Comparison of ENCODE assay signal across 1 cellular context in genomic region chr2:226618875-226619605, GRCh38.
A peak's percentile ranks its signal among the peaks of the same experiment; 100 is the strongest.
TF ChIP-seq lines count a peak whose summit lies in the region.

No MANE protein-coding gene starts in this region.

TF ChIP-seq in HepG2, 621 proteins besides CTCF, POLR2A, EP300 and RAD21 (continued from another document and continues in another):
- peak; percentile 79; the same call in 1 of the 2 replicates for TF ChIP-seq ZNF761 (CRISPR knock-in tag; conservative IDR thresholded peaks at IDR 0.05)
- no peak for TF ChIP-seq ZNF552 (CRISPR knock-in tag; IDR thresholded peaks at IDR 0.05; ENCODE audit: borderline replicate concordance)
- TF ChIP-seq, protein P1, sequence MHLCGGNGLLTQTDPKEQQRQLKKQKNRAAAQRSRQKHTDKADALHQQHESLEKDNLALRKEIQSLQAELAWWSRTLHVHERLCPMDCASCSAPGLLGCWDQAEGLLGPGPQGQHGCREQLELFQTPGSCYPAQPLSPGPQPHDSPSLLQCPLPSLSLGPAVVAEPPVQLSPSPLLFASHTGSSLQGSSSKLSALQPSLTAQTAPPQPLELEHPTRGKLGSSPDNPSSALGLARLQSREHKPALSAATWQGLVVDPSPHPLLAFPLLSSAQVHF (CRISPR knock-in tag; IDR thresholded peaks at IDR 0.05) = no peak
- TF ChIP-seq ZSCAN21 (CRISPR knock-in tag; IDR thresholded peaks at IDR 0.05; ENCODE audit: borderline replicate concordance) = no peak
- TF ChIP-seq ZMYM2 (CRISPR knock-in tag; IDR thresholded peaks at IDR 0.05) = peak; percentile 99
- TF ChIP-seq, protein P2, sequence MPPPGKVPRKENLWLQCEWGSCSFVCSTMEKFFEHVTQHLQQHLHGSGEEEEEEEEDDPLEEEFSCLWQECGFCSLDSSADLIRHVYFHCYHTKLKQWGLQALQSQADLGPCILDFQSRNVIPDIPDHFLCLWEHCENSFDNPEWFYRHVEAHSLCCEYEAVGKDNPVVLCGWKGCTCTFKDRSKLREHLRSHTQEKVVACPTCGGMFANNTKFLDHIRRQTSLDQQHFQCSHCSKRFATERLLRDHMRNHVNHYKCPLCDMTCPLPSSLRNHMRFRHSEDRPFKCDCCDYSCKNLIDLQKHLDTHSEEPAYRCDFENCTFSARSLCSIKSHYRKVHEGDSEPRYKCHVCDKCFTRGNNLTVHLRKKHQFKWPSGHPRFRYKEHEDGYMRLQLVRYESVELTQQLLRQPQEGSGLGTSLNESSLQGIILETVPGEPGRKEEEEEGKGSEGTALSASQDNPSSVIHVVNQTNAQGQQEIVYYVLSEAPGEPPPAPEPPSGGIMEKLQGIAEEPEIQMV (CRISPR knock-in tag; IDR thresholded peaks at IDR 0.05; ENCODE audit: low read depth) = no peak
- no peak for TF ChIP-seq MNT (IDR thresholded peaks at IDR 0.05)
- TF ChIP-seq ATRX (CRISPR knock-in tag; IDR thresholded peaks at IDR 0.05; ENCODE audit: borderline replicate concordance) = no peak
- no peak for TF ChIP-seq HIVEP1 (CRISPR knock-in tag; IDR thresholded peaks at IDR 0.05)
- peak; percentile 61; the same call in 1 of the 2 replicates for TF ChIP-seq ZBED4 (CRISPR knock-in tag; IDR thresholded peaks at IDR 0.05; ENCODE audit: borderline replicate concordance)
- no peak for TF ChIP-seq ZBTB7A (CRISPR knock-in tag; IDR thresholded peaks at IDR 0.05)
- TF ChIP-seq ZNF367 (CRISPR knock-in tag; IDR thresholded peaks at IDR 0.05; ENCODE audit: borderline replicate concordance) = no peak
- no peak for TF ChIP-seq ZNF33B (CRISPR knock-in tag; IDR thresholded peaks at IDR 0.05)
- TF ChIP-seq TOPORS (CRISPR knock-in tag; IDR thresholded peaks at IDR 0.05) = peak; percentile 73; the same call in 1 of the 2 replicates
- no peak; the same call in 1 of the 2 replicates for TF ChIP-seq HNRNPUL1 (IDR thresholded peaks at IDR 0.05; ENCODE audit: low read depth, low read length)
- TF ChIP-seq PRMT3 (CRISPR knock-in tag; IDR thresholded peaks at IDR 0.05; ENCODE audit: borderline replicate concordance, low read depth) = no peak
- TF ChIP-seq, protein P3, sequence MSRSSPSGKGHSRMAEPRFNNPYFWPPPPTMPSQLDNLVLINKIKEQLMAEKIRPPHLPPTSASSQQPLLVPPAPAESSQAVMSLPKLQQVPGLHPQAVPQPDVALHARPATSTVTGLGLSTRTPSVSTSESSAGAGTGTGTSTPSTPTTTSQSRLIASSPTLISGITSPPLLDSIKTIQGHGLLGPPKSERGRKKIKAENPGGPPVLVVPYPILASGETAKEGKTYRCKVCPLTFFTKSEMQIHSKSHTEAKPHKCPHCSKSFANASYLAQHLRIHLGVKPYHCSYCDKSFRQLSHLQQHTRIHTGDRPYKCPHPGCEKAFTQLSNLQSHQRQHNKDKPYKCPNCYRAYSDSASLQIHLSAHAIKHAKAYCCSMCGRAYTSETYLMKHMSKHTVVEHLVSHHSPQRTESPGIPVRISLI (CRISPR knock-in tag; IDR thresholded peaks at IDR 0.05; ENCODE audit: borderline replicate concordance) = peak; percentile 92
- TF ChIP-seq MAZ (IDR thresholded peaks at IDR 0.05; ENCODE audit: borderline replicate concordance, low read depth, low read length) = no peak
- no peak for TF ChIP-seq MAZ (CRISPR knock-in tag; IDR thresholded peaks at IDR 0.05; ENCODE audit: low read depth)
- TF ChIP-seq ZFAT (CRISPR knock-in tag; conservative IDR thresholded peaks at IDR 0.05) = no peak
- TF ChIP-seq MTA3 (CRISPR knock-in tag; IDR thresholded peaks at IDR 0.05) = no peak
- TF ChIP-seq ZNF768 (CRISPR knock-in tag; IDR thresholded peaks at IDR 0.05) = no peak
- TF ChIP-seq, protein P4, sequence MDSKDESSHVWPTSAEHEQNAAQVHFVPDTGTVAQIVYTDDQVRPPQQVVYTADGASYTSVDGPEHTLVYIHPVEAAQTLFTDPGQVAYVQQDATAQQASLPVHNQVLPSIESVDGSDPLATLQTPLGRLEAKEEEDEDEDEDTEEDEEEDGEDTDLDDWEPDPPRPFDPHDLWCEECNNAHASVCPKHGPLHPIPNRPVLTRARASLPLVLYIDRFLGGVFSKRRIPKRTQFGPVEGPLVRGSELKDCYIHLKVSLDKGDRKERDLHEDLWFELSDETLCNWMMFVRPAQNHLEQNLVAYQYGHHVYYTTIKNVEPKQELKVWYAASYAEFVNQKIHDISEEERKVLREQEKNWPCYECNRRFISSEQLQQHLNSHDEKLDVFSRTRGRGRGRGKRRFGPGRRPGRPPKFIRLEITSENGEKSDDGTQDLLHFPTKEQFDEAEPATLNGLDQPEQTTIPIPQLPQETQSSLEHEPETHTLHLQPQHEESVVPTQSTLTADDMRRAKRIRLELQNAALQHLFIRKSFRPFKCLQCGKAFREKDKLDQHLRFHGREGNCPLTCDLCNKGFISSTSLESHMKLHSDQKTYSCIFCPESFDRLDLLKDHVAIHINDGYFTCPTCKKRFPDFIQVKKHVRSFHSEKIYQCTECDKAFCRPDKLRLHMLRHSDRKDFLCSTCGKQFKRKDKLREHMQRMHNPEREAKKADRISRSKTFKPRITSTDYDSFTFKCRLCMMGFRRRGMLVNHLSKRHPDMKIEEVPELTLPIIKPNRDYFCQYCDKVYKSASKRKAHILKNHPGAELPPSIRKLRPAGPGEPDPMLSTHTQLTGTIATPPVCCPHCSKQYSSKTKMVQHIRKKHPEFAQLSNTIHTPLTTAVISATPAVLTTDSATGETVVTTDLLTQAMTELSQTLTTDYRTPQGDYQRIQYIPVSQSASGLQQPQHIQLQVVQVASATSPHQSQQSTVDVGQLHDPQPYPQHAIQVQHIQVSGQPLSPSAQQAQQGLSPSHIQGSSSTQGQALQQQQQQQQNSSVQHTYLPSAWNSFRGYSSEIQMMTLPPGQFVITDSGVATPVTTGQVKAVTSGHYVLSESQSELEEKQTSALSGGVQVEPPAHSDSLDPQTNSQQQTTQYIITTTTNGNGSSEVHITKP (CRISPR knock-in tag; IDR thresholded peaks at IDR 0.05; ENCODE audit: low read depth) = 0 out of 2 replicates have a peak, but pooled peaks have one; percentile 29
- TF ChIP-seq TARDBP (CRISPR knock-in tag; IDR thresholded peaks at IDR 0.05) = peak; percentile 92
- TF ChIP-seq EHMT2 (IDR thresholded peaks at IDR 0.05; ENCODE audit: borderline replicate concordance, low read depth, low read length) = no peak; the same call in 1 of the 2 replicates
- no peak for TF ChIP-seq ZZZ3 (CRISPR knock-in tag; IDR thresholded peaks at IDR 0.05; ENCODE audit: borderline replicate concordance)
- TF ChIP-seq MBNL3 (CRISPR knock-in tag; conservative IDR thresholded peaks at IDR 0.05) = no peak
- no peak for TF ChIP-seq EZH2 (conservative IDR thresholded peaks at IDR 0.05; ENCODE audit: low read depth, low read length)
- TF ChIP-seq SPEN (CRISPR knock-in tag; IDR thresholded peaks at IDR 0.05; ENCODE audit: low read depth) = peak; percentile 32; the same call in 1 of the 2 replicates
- peak; percentile 99 for TF ChIP-seq HNF4A (CRISPR knock-in tag; IDR thresholded peaks at IDR 0.05)
- no peak for TF ChIP-seq MTA1 (CRISPR knock-in tag; IDR thresholded peaks at IDR 0.05; ENCODE audit: borderline replicate concordance)
- TF ChIP-seq, protein P5, sequence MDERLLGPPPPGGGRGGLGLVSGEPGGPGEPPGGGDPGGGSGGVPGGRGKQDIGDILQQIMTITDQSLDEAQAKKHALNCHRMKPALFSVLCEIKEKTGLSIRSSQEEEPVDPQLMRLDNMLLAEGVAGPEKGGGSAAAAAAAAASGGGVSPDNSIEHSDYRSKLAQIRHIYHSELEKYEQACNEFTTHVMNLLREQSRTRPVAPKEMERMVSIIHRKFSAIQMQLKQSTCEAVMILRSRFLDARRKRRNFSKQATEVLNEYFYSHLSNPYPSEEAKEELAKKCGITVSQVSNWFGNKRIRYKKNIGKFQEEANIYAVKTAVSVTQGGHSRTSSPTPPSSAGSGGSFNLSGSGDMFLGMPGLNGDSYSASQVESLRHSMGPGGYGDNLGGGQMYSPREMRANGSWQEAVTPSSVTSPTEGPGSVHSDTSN (CRISPR knock-in tag; IDR thresholded peaks at IDR 0.05) = no peak
- peak; percentile 97 for TF ChIP-seq GATA4 (IDR thresholded peaks at IDR 0.05; ENCODE audit: borderline replicate concordance, low read depth)
- TF ChIP-seq STAG1 (CRISPR knock-in tag; IDR thresholded peaks at IDR 0.05) = peak; percentile 44
- TF ChIP-seq, protein P6, sequence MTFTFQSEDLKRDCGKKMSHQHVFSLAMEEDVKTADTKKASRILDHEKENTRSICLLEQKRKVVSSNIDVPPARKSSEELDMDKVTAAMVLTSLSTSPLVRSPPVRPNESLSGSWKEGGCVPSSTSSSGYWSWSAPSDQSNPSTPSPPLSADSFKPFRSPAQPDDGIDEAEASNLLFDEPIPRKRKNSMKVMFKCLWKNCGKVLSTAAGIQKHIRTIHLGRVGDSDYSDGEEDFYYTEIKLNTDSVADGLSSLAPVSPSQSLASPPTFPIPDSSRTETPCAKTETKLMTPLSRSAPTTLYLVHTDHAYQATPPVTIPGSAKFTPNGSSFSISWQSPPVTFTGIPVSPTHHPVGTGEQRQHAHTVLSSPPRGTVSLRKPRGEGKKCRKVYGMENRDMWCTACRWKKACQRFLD (CRISPR knock-in tag; IDR thresholded peaks at IDR 0.05; ENCODE audit: borderline replicate concordance) = no peak
- no peak for TF ChIP-seq IKZF4 (CRISPR knock-in tag; IDR thresholded peaks at IDR 0.05; ENCODE audit: borderline replicate concordance, low read depth, not compliant biosample characterization)
- TF ChIP-seq, protein P7, sequence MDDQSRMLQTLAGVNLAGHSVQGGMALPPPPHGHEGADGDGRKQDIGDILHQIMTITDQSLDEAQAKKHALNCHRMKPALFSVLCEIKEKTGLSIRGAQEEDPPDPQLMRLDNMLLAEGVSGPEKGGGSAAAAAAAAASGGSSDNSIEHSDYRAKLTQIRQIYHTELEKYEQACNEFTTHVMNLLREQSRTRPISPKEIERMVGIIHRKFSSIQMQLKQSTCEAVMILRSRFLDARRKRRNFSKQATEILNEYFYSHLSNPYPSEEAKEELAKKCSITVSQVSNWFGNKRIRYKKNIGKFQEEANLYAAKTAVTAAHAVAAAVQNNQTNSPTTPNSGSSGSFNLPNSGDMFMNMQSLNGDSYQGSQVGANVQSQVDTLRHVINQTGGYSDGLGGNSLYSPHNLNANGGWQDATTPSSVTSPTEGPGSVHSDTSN (CRISPR knock-in tag; IDR thresholded peaks at IDR 0.05; ENCODE audit: borderline replicate concordance) = no peak
- TF ChIP-seq HNF1A (IDR thresholded peaks at IDR 0.05; ENCODE audit: low read depth) = peak; percentile 91
- peak; percentile 97; the same call in 1 of the 2 replicates for TF ChIP-seq HNF1A (CRISPR knock-in tag; IDR thresholded peaks at IDR 0.05; ENCODE audit: borderline replicate concordance)
- TF ChIP-seq SETDB1 (CRISPR knock-in tag; IDR thresholded peaks at IDR 0.05; ENCODE audit: borderline replicate concordance) = no peak
- no peak for TF ChIP-seq RFX3 (CRISPR knock-in tag; IDR thresholded peaks at IDR 0.05)
